Comparison of ENCODE assay signal across 2 cellular contexts in the genomic region with DNA sequence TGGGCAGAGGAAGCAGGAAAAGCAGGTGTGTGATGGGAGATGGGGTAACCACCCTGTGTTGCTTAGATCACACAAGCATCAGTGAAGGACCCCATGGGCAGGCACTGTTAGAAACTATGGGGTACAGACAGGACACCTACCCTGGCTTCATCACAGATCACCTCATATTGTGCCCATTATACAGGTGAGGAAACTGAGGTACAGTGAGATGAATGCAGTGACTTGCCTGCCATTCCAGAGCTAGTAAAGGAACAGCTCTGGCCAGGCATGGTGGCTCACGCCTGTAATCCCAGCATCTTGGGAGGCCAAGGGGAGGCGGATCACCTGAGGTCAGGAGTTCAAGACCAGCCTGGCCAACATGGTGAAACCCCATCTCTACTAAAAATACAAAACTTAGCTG.
TF ChIP-seq lines count a peak whose summit lies in the region.

No MANE protein-coding gene starts in this region.

TF ChIP-seq in IMR-90, 13 proteins besides CTCF, POLR2A, EP300 and RAD21:
- no peak for TF ChIP-seq CEBPB (IDR thresholded peaks at IDR 0.05; ENCODE audit: low read depth, low read length)
- no peak for TF ChIP-seq MAFK (IDR thresholded peaks at IDR 0.05; ENCODE audit: low read depth, low read length)
- no peak for TF ChIP-seq FOS (IDR thresholded peaks at IDR 0.05; ENCODE audit: low read depth, low read length)
- no peak for TF ChIP-seq MXI1 (IDR thresholded peaks at IDR 0.05; ENCODE audit: borderline replicate concordance, low read depth, low read length)
- TF ChIP-seq RFX5 (IDR thresholded peaks at IDR 0.05; ENCODE audit: low read depth, low read length), result no peak

TF ChIP-seq in H1, 55 proteins besides CTCF, POLR2A, EP300 and RAD21:
- TF ChIP-seq TCF12 (IDR thresholded peaks at IDR 0.05; ENCODE audit: low read depth, low read length) (no peak), KDM1A (IDR thresholded peaks at IDR 0.05; ENCODE audit: borderline replicate concordance, low read length) (peak; percentile 36; the same call in 1 of the 2 replicates), CEBPB (IDR thresholded peaks at IDR 0.05; ENCODE audit: low read depth, low read length) (no peak), SIX5 (IDR thresholded peaks at IDR 0.05; ENCODE audit: low read depth, low read length) (no peak)
